8 cellular contexts compared by ENCODE assay signal in the genomic region with DNA sequence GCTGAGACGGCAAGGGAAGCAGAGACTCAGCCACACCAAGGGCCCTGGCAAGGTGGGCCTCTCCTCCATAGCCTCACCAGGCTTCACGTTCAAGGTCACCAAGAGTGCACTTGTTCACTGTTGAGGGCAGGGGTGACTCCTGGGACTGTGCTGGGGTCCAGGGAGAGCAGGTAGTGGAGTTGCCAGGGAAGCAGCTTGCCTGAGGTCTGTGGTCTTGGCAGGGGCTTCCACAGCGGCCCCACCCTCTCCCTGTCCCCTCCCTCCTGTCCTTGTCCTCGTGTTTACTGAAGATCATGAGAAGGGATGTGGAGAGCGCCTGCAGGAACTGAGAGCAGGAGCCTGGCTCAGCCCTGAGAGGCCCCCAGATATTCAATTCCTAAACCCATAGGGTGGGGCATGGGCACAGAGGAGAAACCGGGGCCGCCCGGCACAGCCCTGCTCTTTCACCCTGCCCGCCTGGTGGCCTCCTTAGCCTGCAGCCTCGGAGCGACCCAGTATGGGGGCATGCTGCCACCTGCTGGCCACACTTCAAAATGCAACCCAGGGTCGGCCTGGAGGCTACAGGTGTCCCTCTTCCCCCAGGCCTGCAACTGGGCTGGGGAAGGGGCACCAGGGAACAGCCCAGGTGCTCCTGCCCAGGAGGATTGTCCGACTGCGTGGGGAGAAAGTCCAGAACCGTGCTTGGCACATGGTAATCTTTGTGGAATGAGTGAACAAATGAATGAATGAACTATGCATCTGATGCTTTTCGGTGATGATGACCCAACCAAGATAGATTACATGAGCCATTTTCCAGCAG. TPM values are rescaled to one million over a fixed set of nuclear protein-coding genes. Genes with fewer than 3 reads are reported as not detected.
DNase-seq lines count a peak whose midpoint lies in the region; ATAC-seq and TF ChIP-seq lines count a peak whose summit lies in the region.
"Not testable (repeated sequence)": the region's sequence is repeated elsewhere in the genome, so short reads cannot be mapped to it uniquely, and the experiment has no call there.

No MANE protein-coding gene starts in this region.

- POLR2A ChIA-PET in activated CD4-positive, alpha-beta T cell treated with anti-CD3 and anti-CD28 coated beads, Interleukin-2, amount 10 ng/mL, durations not matched to agents 7 days and 5 days (lab: Charles Lee) = not testable (repeated sequence)

- H3K9me3 ChIP-seq in BE2C, left lung: not testable (repeated sequence)

- not testable (repeated sequence) for H3K27me3 Mint-ChIP-seq in activated CD4-positive, alpha-beta T cell treated with anti-CD3 and anti-CD28 coated beads, Interleukin-2, amount 10 ng/mL, durations not matched to agents 7 days and 5 days
- peaks cover 10% of the 10 kb centered on the region for H3K27me3 Mint-ChIP-seq in chondrocyte (ENCODE audit: low read depth)

- intact Hi-C loops in left lung (cut with DNase I) = not testable (repeated sequence)

- TF ChIP-seq CTCF in BE2C (IDR thresholded peaks at IDR 0.05; ENCODE audit: low read depth, low read length) (peak; percentile 80), chondrocyte (IDR thresholded peaks at IDR 0.05) (peak; percentile 86), left lung (IDR thresholded peaks at IDR 0.05) (peak; percentile 90 to 95)

- ATAC-seq in HG03442 (IDR thresholded peaks at IDR 0.05; ENCODE audit: unreplicated experiment) (peak; percentile 72), left lung (peak; percentile 96)

- H3K4me3 Mint-ChIP-seq in activated CD4-positive, alpha-beta T cell treated with anti-CD3 and anti-CD28 coated beads, Interleukin-2, amount 10 ng/mL, durations not matched to agents 7 days and 5 days; chondrocyte (ENCODE audit: unreplicated experiment): not testable (repeated sequence)

- not testable (repeated sequence) for H3K4me1 Mint-ChIP-seq in activated CD4-positive, alpha-beta T cell treated with anti-CD3 and anti-CD28 coated beads, Interleukin-2, amount 10 ng/mL, durations not matched to agents 7 days and 5 days; chondrocyte (ENCODE audit: low read depth)

- H3K4me1 ChIP-seq in BE2C, left lung: not testable (repeated sequence)

- not testable (repeated sequence) for H3K4me3 ChIP-seq in BE2C (ENCODE audit: low read depth, low read length); left lung

- DNase-seq in BE2C (peak; percentile 87), GM19240 (ENCODE audit: insufficient read length, low spot score) (peak; percentile 88), NCI-H748 (lab: John Stamatoyannopoulos, UW; ENCODE audit: unreplicated experiment) (peak; percentile 70), chondrocyte (ENCODE audit: low spot score) (peak; percentile 93), left lung (peak; percentile 82 to 94)
- peak; percentile 88 for DNase-seq in activated CD4-positive, alpha-beta T cell treated with anti-CD3 and anti-CD28 coated beads, Interleukin-2, amount 10 ng/mL, durations not matched to agents 7 days and 5 days
- DNase-seq in stimulated activated CD4-positive, alpha-beta T cell treated with anti-CD3 and anti-CD28 coated beads, Interleukin-4, amount 100 ng/mL, for 1 hour = peak; percentile 89

- not testable (repeated sequence) for H3K36me3 ChIP-seq in BE2C, left lung

- H3K27me3 ChIP-seq in BE2C = not testable (repeated sequence)
- H3K27me3 ChIP-seq in left lung = peaks cover 0 to 18% of the 10 kb centered on the region in 2 donors

- H3K27ac Mint-ChIP-seq in activated CD4-positive, alpha-beta T cell treated with anti-CD3 and anti-CD28 coated beads, Interleukin-2, amount 10 ng/mL, durations not matched to agents 7 days and 5 days; chondrocyte (ENCODE audit: unreplicated experiment): not testable (repeated sequence)

- CTCF ChIA-PET in activated CD4-positive, alpha-beta T cell treated with anti-CD3 and anti-CD28 coated beads, Interleukin-2, amount 10 ng/mL, durations not matched to agents 7 days and 5 days (lab: Charles Lee) = interaction anchor here (1.7 kb wide), 1 partner anchor 110 kb away, joined by 5 read pairs; no protein-coding TSS in a partner anchor

- not testable (repeated sequence) for H3K9me3 Mint-ChIP-seq in activated CD4-positive, alpha-beta T cell treated with anti-CD3 and anti-CD28 coated beads, Interleukin-2, amount 10 ng/mL, durations not matched to agents 7 days and 5 days; chondrocyte (ENCODE audit: low read depth)

- H3K36me3 Mint-ChIP-seq in activated CD4-positive, alpha-beta T cell treated with anti-CD3 and anti-CD28 coated beads, Interleukin-2, amount 10 ng/mL, durations not matched to agents 7 days and 5 days (ENCODE audit: low read depth); chondrocyte (ENCODE audit: low read depth): not testable (repeated sequence)

- H3K27ac ChIP-seq in left lung = not testable (repeated sequence)

RNA-seq across cellular contexts. Expression of a gene that starts 15.5 kb away (rescaled TPM):
- not detected for polyA plus RNA-seq in BE2C (2012; ENCODE audit: insufficient read depth, insufficient read length, low read depth)
- not detected for total RNA-seq in activated CD4-positive, alpha-beta T cell treated with anti-CD3 and anti-CD28 coated beads, Interleukin-2, amount 10 ng/mL, durations not matched to agents 7 days and 5 days
- not detected in 3 replicates for total RNA-seq in chondrocyte
- not detected for total RNA-seq in left lung

RNA-seq across cellular contexts. Expression of a gene that starts 33.8 kb away (rescaled TPM):
- not detected for polyA plus RNA-seq in BE2C (2012; ENCODE audit: insufficient read depth, insufficient read length, low read depth)
- not detected for total RNA-seq in activated CD4-positive, alpha-beta T cell treated with anti-CD3 and anti-CD28 coated beads, Interleukin-2, amount 10 ng/mL, durations not matched to agents 7 days and 5 days
- total RNA-seq in chondrocyte (not detected in 3 replicates), left lung (under 1 TPM in 1 of 2 donors, not detected in 1; 0.16 TPM)

RNA-seq across cellular contexts. Expression of a gene that starts 47.2 kb away (rescaled TPM):
- polyA plus RNA-seq in BE2C (2012; ENCODE audit: insufficient read depth, insufficient read length, low read depth) = 0.37 TPM
- total RNA-seq in activated CD4-positive, alpha-beta T cell treated with anti-CD3 and anti-CD28 coated beads, Interleukin-2, amount 10 ng/mL, durations not matched to agents 7 days and 5 days = not detected
- total RNA-seq in chondrocyte = 0.12 to 0.53 TPM in 2 of 3 replicates, not detected in the other
- total RNA-seq in left lung = under 1 TPM; 0.10 to 0.17 TPM
